2 cellular contexts compared by ENCODE assay signal in genomic region chr18:40752336-40752735, GRCh38.
TF ChIP-seq lines count a peak whose summit lies in the region.

No MANE protein-coding gene starts in this region.

TF ChIP-seq in IMR-90, 13 proteins besides CTCF, POLR2A, EP300 and RAD21:
- no peak for TF ChIP-seq RCOR1 (IDR thresholded peaks at IDR 0.05; ENCODE audit: insufficient replicate concordance, low read length)
- no peak for TF ChIP-seq CHD1 (IDR thresholded peaks at IDR 0.05; ENCODE audit: low read depth, low read length)
- TF ChIP-seq NFE2L2 (IDR thresholded peaks at IDR 0.05; ENCODE audit: low read depth, low read length) = no peak
- no peak for TF ChIP-seq FOS (IDR thresholded peaks at IDR 0.05; ENCODE audit: low read depth, low read length)
- no peak for TF ChIP-seq BHLHE40 (IDR thresholded peaks at IDR 0.05; ENCODE audit: low read depth, low read length)
- no peak for TF ChIP-seq MAZ (IDR thresholded peaks at IDR 0.05; ENCODE audit: borderline replicate concordance, low read depth, low read length)
- TF ChIP-seq MXI1 (IDR thresholded peaks at IDR 0.05; ENCODE audit: borderline replicate concordance, low read depth, low read length) = no peak
- TF ChIP-seq CEBPB (IDR thresholded peaks at IDR 0.05; ENCODE audit: low read depth, low read length) = no peak
- no peak for TF ChIP-seq SMC3 (IDR thresholded peaks at IDR 0.05; ENCODE audit: low read depth, low read length)
- TF ChIP-seq USF2 (IDR thresholded peaks at IDR 0.05; ENCODE audit: low read depth, low read length) = no peak
- TF ChIP-seq MAFK (IDR thresholded peaks at IDR 0.05; ENCODE audit: low read depth, low read length) = no peak
- TF ChIP-seq ELK1 (IDR thresholded peaks at IDR 0.05; ENCODE audit: borderline replicate concordance, low read depth, low read length) = no peak
- TF ChIP-seq RFX5 (IDR thresholded peaks at IDR 0.05; ENCODE audit: low read depth, low read length) = no peak
TF ChIP-seq in IMR-90: peak in this region for 0.

TF ChIP-seq in H1, 55 proteins besides CTCF, POLR2A, EP300 and RAD21:
- no peak for TF ChIP-seq CBX8 (IDR thresholded peaks at IDR 0.05; ENCODE audit: borderline replicate concordance, low read depth, low read length)
- no peak for TF ChIP-seq SRF (IDR thresholded peaks at IDR 0.05; ENCODE audit: low read depth, low read length)
- no peak for TF ChIP-seq SP1 (IDR thresholded peaks at IDR 0.05; ENCODE audit: low read depth, low read length)
- no peak for TF ChIP-seq ATF3 (IDR thresholded peaks at IDR 0.05; ENCODE audit: insufficient read depth, low read depth, low read length)
- TF ChIP-seq CBX5 (IDR thresholded peaks at IDR 0.05; ENCODE audit: low read depth, low read length) = no peak
- no peak for TF ChIP-seq CHD2 (IDR thresholded peaks at IDR 0.05; ENCODE audit: low read length)
